In genomic region chr3:120418446-120418845, GRCh38 we compare ENCODE assay signal across 11 cellular contexts. TPM values are rescaled to one million over a fixed set of nuclear protein-coding genes. Genes with fewer than 3 reads are reported as not detected.
A peak's percentile ranks its signal among the peaks of the same experiment; 100 is the strongest.
DNase-seq lines count a peak whose midpoint lies in the region; ATAC-seq and TF ChIP-seq lines count a peak whose summit lies in the region.
"Had no signal": no experiment of that assay in that cellular context is flagged by ENCODE, and none has a peak within 500 bp of the region (broad histone marks: within the 10 kb centered on the region; RNA-seq: fewer than 3 reads in every experiment).

No MANE protein-coding gene starts in this region.

- H3K4me2 ChIP-seq in SU-DHL-6 (ENCODE audit: low read depth, low read length, poor library complexity, severe bottlenecking), result no peak overlapping the region

- intact Hi-C loops in stomach (cut with DNase I; ENCODE audit: low total_unique reads), result no loop called here

- peak; percentile 3 for ATAC-seq in GM21526 (IDR thresholded peaks at IDR 0.05; ENCODE audit: low FRiP score, unreplicated experiment)

- H3F3A ChIP-seq in SU-DHL-6 (ENCODE audit: insufficient read depth), result no peaks in the 10 kb centered on the region

- TF ChIP-seq CTCF in SU-DHL-6 (IDR thresholded peaks at IDR 0.05; ENCODE audit: insufficient read depth, low read length, poor library complexity, severe bottlenecking) (no peak), fibroblast of villous mesenchyme (IDR thresholded peaks at IDR 0.05; ENCODE audit: insufficient read depth, low read depth, low read length) (no peak), stomach (IDR thresholded peaks at IDR 0.05) (no peak)

- TF ChIP-seq POLR2A in stomach (IDR thresholded peaks at IDR 0.05), result no peak

- TF ChIP-seq EP300 in stomach (IDR thresholded peaks at IDR 0.05), result no peak

- DNase-seq in fibroblast of villous mesenchyme (ENCODE audit: low read depth) (peak; percentile 63), putamen (ENCODE audit: low spot score) (peak; percentile 77), cerebellum (ENCODE audit: low spot score) (no peak), stomach (no peak), cortex of kidney (lab: John Stamatoyannopoulos, UW) (no peak)
- no peak for DNase-seq in activated effector memory CD4-positive, alpha-beta T cell treated with Interleukin-2 at 50 U/mL for 16 hours
- DNase-seq: activated CD4-positive, alpha-beta T cell treated with anti-CD3 and anti-CD28 coated beads for 1 hour; uterus had no signal

- H3K27ac ChIP-seq in SU-DHL-6 (ENCODE audit: low read depth, low read length), result no peak overlapping the region
- peak overlapping the region in 1 of 5 donors; percentile 83 for H3K27ac ChIP-seq in stomach

- H2AFZ ChIP-seq in SU-DHL-6 (ENCODE audit: low read depth, low read length, severe bottlenecking), result peak overlapping the region; percentile 99

- no peak overlapping the region for H3K9ac ChIP-seq in SU-DHL-6 (ENCODE audit: low read length)

- H4K20me1 ChIP-seq in SU-DHL-6 (ENCODE audit: low read depth, low read length), result no peaks in the 10 kb centered on the region

- H3K9me2 ChIP-seq in SU-DHL-6 (replicated peaks; ENCODE audit: insufficient read depth, low read length), result no peaks in the 10 kb centered on the region

- H3K9me3 ChIP-seq in SU-DHL-6 (ENCODE audit: insufficient read depth, low read length), result no peaks in the 10 kb centered on the region
- H3K9me3 ChIP-seq in stomach, result no peaks in the 10 kb centered on the region
- H3K9me3 ChIP-seq: SJCRH30, uterus had no signal

- H3K27me3 ChIP-seq in SU-DHL-6 (ENCODE audit: low read length) (no peaks in the 10 kb centered on the region), stomach (no peaks in the 10 kb centered on the region)
- H3K27me3 ChIP-seq: SJCRH30, uterus had no signal

- H3K36me3 ChIP-seq in SU-DHL-6 (ENCODE audit: low read length) (no peaks in the 10 kb centered on the region), stomach (no peaks in the 10 kb centered on the region)
- H3K36me3 ChIP-seq: uterus had no signal

- 49 to 67% (median 58%) methylated on average over 7 of the region's 7 CpGs for WGBS in stomach, 5 donors

- H3K4me1 ChIP-seq in stomach, result peaks cover 10 to 62% (median 37%) of the 10 kb centered on the region in 4 donors
- H3K4me1 ChIP-seq: SJCRH30 had no signal

- H3K79me2 ChIP-seq in SU-DHL-6 (ENCODE audit: insufficient read depth, low read length), result no peaks in the 10 kb centered on the region

- H3K4me3 ChIP-seq in SU-DHL-6 (ENCODE audit: insufficient read depth, low read length, poor library complexity, severe bottlenecking), result no peak overlapping the region
- no peak overlapping the region for H3K4me3 ChIP-seq in fibroblast of villous mesenchyme (ENCODE audit: low read depth, low read length)
- no peak overlapping the region for H3K4me3 ChIP-seq in stomach

RNA-seq across cellular contexts. Expression of gene FSTL1, which starts 32.3 kb away (rescaled TPM):
- total RNA-seq in fibroblast of villous mesenchyme (997 and 1,795 TPM in 2 replicates), cerebellum (66.6 TPM), stomach (100 to 1,000 TPM in 4 of 5 donors, 10 to 100 TPM in 1; 89.2 to 946 (median 117) TPM)
- polyA plus RNA-seq in stomach, result 10 to 100 TPM; 14.2 to 20.4 (median 15.8) TPM

Comparison
In these comparisons a context has a peak if more than half of its experiments do, and no peak if none do; other contexts are left out.
1. DNase-seq: peak in fibroblast of villous mesenchyme (single experiment) and putamen (single experiment); none in cerebellum (single experiment), stomach (single experiment), cortex of kidney (single experiment) and activated effector memory CD4-positive, alpha-beta T cell treated with Interleukin-2 at 50 U/mL for 16 hours (single experiment).